ENCODE assay signal across 14 cellular contexts in genomic region chr15:49430046-49430445, GRCh38. TPM values are rescaled to one million over a fixed set of nuclear protein-coding genes. Genes with fewer than 3 reads are reported as not detected.
"Had no signal": no experiment of that assay in that cellular context is flagged by ENCODE, and none has a peak within 500 bp of the region (broad histone marks: within the 10 kb centered on the region; RNA-seq: fewer than 3 reads in every experiment).

No MANE protein-coding gene starts in this region.

- ATAC-seq: naive thymus-derived CD8-positive, alpha-beta T cell; T-helper 17 cell had no signal

- H3K4me3 ChIP-seq: prostate gland, skin epidermis, upper lobe of left lung had no signal

- H3K4me1 ChIP-seq: prostate gland, upper lobe of left lung had no signal

- H3K27me3 ChIP-seq: brain microvascular endothelial cell, upper lobe of left lung had no signal

- H3K9me3 ChIP-seq: prostate gland, upper lobe of left lung had no signal

- DNase-seq: activated B cell treated with CpG ODN at 0.5 μM for 24 hours; activated CD4-positive, alpha-beta T cell treated with anti-CD3 and anti-CD28 coated beads, Interleukin-2, amount 10 ng/mL, durations not matched to agents 24 days and 14 days; activated naive CD4-positive, alpha-beta T cell treated with anti-CD3 and anti-CD28 coated beads, Interleukin-2, amount 10 ng/mL, durations not matched to agents 7 days and 5 days; brain microvascular endothelial cell; hippocampal formation; naive thymus-derived CD8-positive, alpha-beta T cell; substantia nigra; T-helper 17 cell; upper lobe of left lung had no signal

- H3K27ac ChIP-seq: brain microvascular endothelial cell, prostate gland had no signal

- H3K36me3 ChIP-seq: brain microvascular endothelial cell, prostate gland, upper lobe of left lung had no signal

RNA-seq across cellular contexts. Expression of gene FGF7, which starts 7.0 kb away (rescaled TPM):
- total RNA-seq: activated CD4-positive, alpha-beta T cell treated with anti-CD3 and anti-CD28 coated beads, Interleukin-2, amount 10 ng/mL, durations not matched to agents 24 days and 14 days; chondrocyte; dermis microvascular lymphatic vessel endothelial cell; kidney epithelial cell had no signal
